ENCODE assay signal across 22 cellular contexts in genomic region chr4:124276461-124276860, GRCh38.
"Had no signal": no experiment of that assay in that cellular context is flagged by ENCODE, and none has a peak within 500 bp of the region (broad histone marks: within the 10 kb centered on the region; RNA-seq: fewer than 3 reads in every experiment).

No MANE protein-coding gene starts in this region.

- H3K36me3 Mint-ChIP-seq: activated naive CD8-positive, alpha-beta T cell; natural killer cell had no signal

- ATAC-seq: body of pancreas; left lobe of liver; lower lobe of right lung; natural killer cell; stimulated activated naive B cell treated with anti-CD40 and anti-IgM and Interleukin-4, amounts not matched to agents 10 μg/mL and 1 μg/mL and 100 μg/mL, for 72 hours had no signal

- H3K27me3 ChIP-seq: body of pancreas, cardiac muscle cell, sigmoid colon, transverse colon, uterus had no signal

- H3K36me3 ChIP-seq: cardiac muscle cell, lower lobe of right lung, sigmoid colon, transverse colon, uterus, WERI-Rb-1 had no signal

- H3K27ac ChIP-seq: body of pancreas, cardiac muscle cell, lower lobe of right lung, sigmoid colon, transverse colon, uterus, WERI-Rb-1 had no signal

- H3K4me1 ChIP-seq: body of pancreas, lower lobe of right lung, sigmoid colon, transverse colon, uterus had no signal

- H3K9me3 ChIP-seq: body of pancreas, lower lobe of right lung, sigmoid colon, transverse colon, uterus had no signal

- H3K4me3 ChIP-seq: body of pancreas, cardiac muscle cell, lower lobe of right lung, sigmoid colon, smooth muscle cell, transverse colon, uterus had no signal

- DNase-seq: activated CD4-positive, alpha-beta T cell treated with anti-CD3 and anti-CD28 coated beads for 1 hour; activated CD4-positive, alpha-beta T cell treated with anti-CD3 and anti-CD28 coated beads, Interleukin-2, amount 50 U/mL, for 1 hour; activated gamma-delta T cell treated with Interleukin-2 at 50 U/mL for 16 hours; activated T-cell treated with anti-CD3 and anti-CD28 coated beads, Interleukin-2, amount 50 U/mL, for 1 hour; body of pancreas; erythroblast; foreskin melanocyte; lower lobe of right lung; natural killer cell; sigmoid colon; stimulated activated CD4-positive, alpha-beta T cell treated with anti-CD3 and anti-CD28 coated beads, Interleukin-15, amount 100 ng/mL, for 24 hours; stimulated activated CD4-positive, alpha-beta T cell treated with anti-CD3 and anti-CD28 coated beads, Interleukin-2, amount 100 ng/mL, for 48 hours; stimulated activated CD8-positive, alpha-beta memory T cell treated with anti-CD3 and anti-CD28 coated beads, Interleukin-4, amount 100 ng/mL, for 48 hours; stimulated activated naive B cell treated with anti-CD40 and anti-IgM and Interleukin-4, amounts not matched to agents 10 μg/mL and 1 μg/mL and 100 μg/mL, for 72 hours; transverse colon; uterus; WERI-Rb-1 had no signal

- H3K27ac Mint-ChIP-seq: activated naive CD8-positive, alpha-beta T cell; mesothelial cell of epicardium; natural killer cell; stimulated activated naive B cell treated with anti-CD40 and anti-IgM and Interleukin-4, amounts not matched to agents 10 μg/mL and 1 μg/mL and 100 μg/mL, for 72 hours had no signal
